ENCODE assay signal across 17 cellular contexts in the genomic region with DNA sequence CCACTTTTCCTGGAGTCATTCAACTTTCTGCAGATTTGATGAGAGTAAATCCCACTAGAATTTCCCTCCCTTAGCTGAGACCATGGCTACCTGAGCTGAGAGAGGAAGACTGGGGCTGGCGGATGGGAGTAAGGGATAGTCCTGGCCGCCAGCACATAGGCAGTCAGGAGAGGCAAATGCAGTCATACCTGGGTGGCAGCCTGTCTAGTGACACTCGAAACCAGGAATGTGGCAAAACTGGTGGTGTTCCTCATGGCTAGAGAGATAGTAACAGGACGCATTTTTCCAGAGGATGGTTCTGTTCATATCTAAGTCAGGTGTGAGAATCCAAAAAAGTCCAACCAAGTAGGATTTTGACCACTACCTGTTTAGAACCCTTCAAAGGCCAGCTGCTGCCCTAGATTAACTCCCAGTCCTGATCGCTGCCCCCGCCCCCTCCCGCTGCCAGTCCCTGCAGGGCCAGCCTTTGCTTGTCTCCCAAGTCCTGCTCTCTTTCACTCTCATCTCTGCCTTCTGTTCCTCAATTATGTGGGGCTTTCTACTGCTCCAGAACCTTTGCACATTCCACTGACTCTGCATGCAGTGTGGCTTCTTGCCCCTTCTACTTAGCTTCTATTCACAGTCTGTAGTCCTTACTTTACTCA. TPM values are rescaled to one million over a fixed set of nuclear protein-coding genes. Genes with fewer than 3 reads are reported as not detected.
"Had no signal": no experiment of that assay in that cellular context is flagged by ENCODE, and none has a peak within 500 bp of the region (broad histone marks: within the 10 kb centered on the region; RNA-seq: fewer than 3 reads in every experiment).

No MANE protein-coding gene starts in this region.

- H3K27ac ChIP-seq: coronary artery, foreskin keratinocyte, neutrophil, thoracic aorta, uterus had no signal

- H3K27me3 ChIP-seq: foreskin keratinocyte, uterus had no signal

- H3K36me3 ChIP-seq: neutrophil, thoracic aorta, uterus had no signal

- DNase-seq: activated CD4-positive, alpha-beta T cell treated with anti-CD3 and anti-CD28 coated beads for 1 hour; activated CD4-positive, alpha-beta T cell treated with anti-CD3 and anti-CD28 coated beads, Interleukin-2, amount 50 U/mL, for 4 hours; activated naive CD4-positive, alpha-beta T cell; activated naive CD8-positive, alpha-beta T cell treated with anti-CD3 and anti-CD28 coated beads, Interleukin-2, amount 10 ng/mL, durations not matched to agents 7 days and 5 days; activated T-cell treated with anti-CD3 and anti-CD28 coated beads for 4 hours; effector CD4-positive, alpha-beta T cell; foreskin keratinocyte; glutamatergic neuron; left cardiac atrium; naive thymus-derived CD8-positive, alpha-beta T cell; stimulated activated CD4-positive, alpha-beta T cell treated with anti-CD3 and anti-CD28 coated beads, Interleukin-1b, Interleukin-23, amount 100 ng/mL, for 48 hours; uterus had no signal

- ATAC-seq: foreskin keratinocyte; left cardiac atrium; naive thymus-derived CD8-positive, alpha-beta T cell had no signal

- H3K4me1 ChIP-seq: foreskin keratinocyte, uterus had no signal

- H3K9me3 ChIP-seq: neutrophil, thoracic aorta, uterus had no signal

- H3K4me3 ChIP-seq: coronary artery, thoracic aorta, uterus had no signal

RNA-seq across cellular contexts. Expression of a gene that starts 17.4 kb away (rescaled TPM):
- total RNA-seq: activated naive CD8-positive, alpha-beta T cell treated with anti-CD3 and anti-CD28 coated beads, Interleukin-2, amount 10 ng/mL, durations not matched to agents 7 days and 5 days; endothelial cell of umbilical vein; lung microvascular endothelial cell; naive thymus-derived CD8-positive, alpha-beta T cell had no signal
- polyA plus RNA-seq: endothelial cell of umbilical vein; naive thymus-derived CD8-positive, alpha-beta T cell had no signal
